In genomic region chr2:80464275-80464674, GRCh38 we compare ENCODE assay signal across 19 cellular contexts.
DNase-seq lines count a peak whose midpoint lies in the region; ATAC-seq, FAIRE-seq and TF ChIP-seq lines count a peak whose summit lies in the region.
"Had no signal": no experiment of that assay in that cellular context is flagged by ENCODE, and none has a peak within 500 bp of the region (broad histone marks: within the 10 kb centered on the region; RNA-seq: fewer than 3 reads in every experiment).

No MANE protein-coding gene starts in this region.

- peak overlapping the region; percentile 57; the same call in 1 of the 2 replicates for H3K4me2 ChIP-seq in GM12878 (ENCODE audit: control insufficient read depth, insufficient read depth)
- H3K4me2 ChIP-seq: A549; BLaER1 treated with 17β-estradiol and CSF1 and Interleukin-3, amounts not matched to agents 10 nM and 100 nM had no signal

- RAD21 ChIA-PET in GM12878 (lab: Charles Lee; ENCODE audit: unreplicated experiment) = interaction anchor here (1.0 to 21.3 kb wide), 11 partner anchors 10 to 137 kb away, joined by 3 to 556 read pairs (median 29); no protein-coding TSS in a partner anchor

- no peak overlapping the region for H3K4me3 ChIP-seq in GM12878
- H3K4me3 ChIP-seq: A549; BLaER1 treated with 17β-estradiol and CSF1 and Interleukin-3, amounts not matched to agents 10 nM and 100 nM had no signal

- no peaks in the 10 kb centered on the region for H3K9me3 ChIP-seq in GM12878 (replicated peaks; ENCODE audit: control insufficient read depth, insufficient read depth, low read length)
- H3K9me3 ChIP-seq: BLaER1 treated with 17β-estradiol and CSF1 and Interleukin-3, amounts not matched to agents 10 nM and 100 nM; Caco-2 had no signal

- H3K27ac ChIP-seq in GM12878 (ENCODE audit: control insufficient read depth, insufficient read depth) = no peak overlapping the region; the same call in 1 of the 2 replicates
- H3K27ac ChIP-seq: 22Rv1; A549; BLaER1 treated with 17β-estradiol and CSF1 and Interleukin-3, amounts not matched to agents 10 nM and 100 nM; C4-2B had no signal

- no peak for TF ChIP-seq POLR2A in GM12891 (IDR thresholded peaks at IDR 0.05; ENCODE audit: low read depth, low read length)
- no peak for TF ChIP-seq POLR2A in GM12878 (IDR thresholded peaks at IDR 0.05; ENCODE audit: low read depth, low read length)

- in situ Hi-C loops in GM12878 (cut with MboI) = no loop called here

- BruUV-seq in GM12878 (replicated peaks; lab: Mats Ljungman, UMichigan) = no TSS peak

- H3K27me3 ChIP-seq in GM12878 (replicated peaks in 1 of 2; ENCODE audit: control insufficient read depth in 2 of 2, insufficient read depth in 2 of 2, low read length in 1 of 2) = no peaks in the 10 kb centered on the region; a peak in 1 of 4 replicates
- H3K27me3 ChIP-seq: BLaER1 treated with 17β-estradiol and CSF1 and Interleukin-3, amounts not matched to agents 10 nM and 100 nM had no signal

- no peaks in the 10 kb centered on the region; the same call in 1 of the 2 replicates for H3K79me2 ChIP-seq in GM12878 (ENCODE audit: control insufficient read depth, insufficient read depth, low read length)

- intact Hi-C loops in GM12878 (cut with micrococcal nuclease; ENCODE audit: unreplicated experiment) (loop anchor here (2.0 to 10.0 kb wide), 2 partner anchors 67 to 139 kb away; no protein-coding TSS in a partner anchor), left ventricle myocardium superior (cut with micrococcal nuclease) (no loop called here)

- no peaks in the 10 kb centered on the region for H3K36me3 ChIP-seq in GM12878 (ENCODE audit: control insufficient read depth in 2 of 2, insufficient read depth in 2 of 2, low read length in 1 of 2)
- H3K36me3 ChIP-seq: BLaER1 treated with 17β-estradiol and CSF1 and Interleukin-3, amounts not matched to agents 10 nM and 100 nM had no signal

- peak in 1 of 2 experiments; percentile 20; a peak in 1 of 4 replicates for TF ChIP-seq EP300 in GM12878 (IDR thresholded peaks at IDR 0.05; ENCODE audit: borderline replicate concordance in 1 of 2, control insufficient read depth in 1 of 2, low read depth in 2 of 2, low read length in 2 of 2)

- CTCF ChIA-PET in GM12878 (lab: Yijun Ruan, JAX) = interaction anchor here (0.7 to 14.5 kb wide), 12 partner anchors 9 to 138 kb away, joined by 3 to 228 read pairs (median 6); no protein-coding TSS in a partner anchor

- H4K20me1 ChIP-seq in GM12878 (ENCODE audit: control insufficient read depth, insufficient read depth) = no peaks in the 10 kb centered on the region
- H4K20me1 ChIP-seq: BLaER1 treated with 17β-estradiol and CSF1 and Interleukin-3, amounts not matched to agents 10 nM and 100 nM had no signal

- SMC1A ChIA-PET in GM12878 (lab: Charles Lee; ENCODE audit: uncharacterized antibody, unreplicated experiment) = interaction anchor here (0.9 to 20.1 kb wide), 16 partner anchors 9 to 138 kb away, joined by 3 to 559 read pairs (median 4); no protein-coding TSS in a partner anchor

- DNase-seq in NOMO-1 treated with DMSO at 0.1 percent for 48 hours (lab: John Stamatoyannopoulos, UW; ENCODE audit: unreplicated experiment) (peak; percentile 20), NOMO-1 treated with dmso at 0.1 percent for 144 hours (lab: John Stamatoyannopoulos, UW; ENCODE audit: unreplicated experiment) (no peak), GM12891 (ENCODE audit: insufficient read length, low spot score) (no peak), GM12878 (ENCODE audit: low read depth, low spot score) (no peak), left ventricle myocardium superior (no peak)
- DNase-seq: AML-193; Caco-2; Calu3; CD4-positive, alpha-beta T cell; CD8-positive, alpha-beta T cell; DMS79 treated with DMSO at 0.1 percent for 48 hours; GF-D8 had no signal

- TF ChIP-seq CTCF in GM12878 (IDR thresholded peaks at IDR 0.05 in 2 of 3, conservative IDR thresholded peaks at IDR 0.05 in 1 of 3; ENCODE audit: control insufficient read depth in 2 of 3, extremely low read depth in 1 of 3, insufficient read depth in 1 of 3, low read depth in 3 of 3, low read length in 3 of 3) = no peak

- no peak for TF ChIP-seq RAD21 in GM12878 (IDR thresholded peaks at IDR 0.05; ENCODE audit: insufficient read depth, low read depth, low read length)

- WGBS in GM12878 (ENCODE audit: insufficient coverage, insufficient replicate concordance, low lambda C conversion rate, missing lambda C conversion rate) = 42% methylated on average over 1 of the region's 1 CpG

- H3K9ac ChIP-seq in GM12878 (ENCODE audit: control insufficient read depth, insufficient read depth, low read length) = no peak overlapping the region
- H3K9ac ChIP-seq: BLaER1 treated with 17β-estradiol and CSF1 and Interleukin-3, amounts not matched to agents 10 nM and 100 nM had no signal

- peaks cover 5% of the 10 kb centered on the region for H3K4me1 ChIP-seq in GM12878 (ENCODE audit: control insufficient read depth, insufficient read depth, low read length)
- H3K4me1 ChIP-seq: A549, Caco-2 had no signal

- POLR2A ChIA-PET in GM12878 (lab: Charles Lee) = interaction anchor here (0.6 to 19.4 kb wide), 12 partner anchors 10 to 461 kb away, joined by 3 to 319 read pairs (median 15); no protein-coding TSS in a partner anchor

- H2AFZ ChIP-seq in GM12878 (ENCODE audit: control insufficient read depth, low read depth, low read length) = no peak overlapping the region

- FAIRE-seq in GM12891 (lab: Jason Lieb, UNC) (no peak), GM12878 (lab: Jason Lieb, UNC) (no peak)
- FAIRE-seq: A549, D721Med, G401.6 had no signal

- ATAC-seq in GM12878 (peak; percentile 27), left ventricle myocardium superior (no peak), HG03139 (IDR thresholded peaks at IDR 0.05; ENCODE audit: unreplicated experiment) (no peak)
- ATAC-seq: A549; CD8-positive, alpha-beta T cell had no signal

TF ChIP-seq in GM12891, 5 proteins besides CTCF, POLR2A, EP300 and RAD21:
- no peak for TF ChIP-seq TAF1 (IDR thresholded peaks at IDR 0.05; ENCODE audit: low read depth, low read length)
- TF ChIP-seq SPI1 (IDR thresholded peaks at IDR 0.05; ENCODE audit: low read depth, low read length) = peak; percentile 31; the same call in 1 of the 2 replicates

TF ChIP-seq in GM12878, 131 proteins besides CTCF, POLR2A, EP300 and RAD21 (continues in another document):
- TF ChIP-seq, protein P1, sequence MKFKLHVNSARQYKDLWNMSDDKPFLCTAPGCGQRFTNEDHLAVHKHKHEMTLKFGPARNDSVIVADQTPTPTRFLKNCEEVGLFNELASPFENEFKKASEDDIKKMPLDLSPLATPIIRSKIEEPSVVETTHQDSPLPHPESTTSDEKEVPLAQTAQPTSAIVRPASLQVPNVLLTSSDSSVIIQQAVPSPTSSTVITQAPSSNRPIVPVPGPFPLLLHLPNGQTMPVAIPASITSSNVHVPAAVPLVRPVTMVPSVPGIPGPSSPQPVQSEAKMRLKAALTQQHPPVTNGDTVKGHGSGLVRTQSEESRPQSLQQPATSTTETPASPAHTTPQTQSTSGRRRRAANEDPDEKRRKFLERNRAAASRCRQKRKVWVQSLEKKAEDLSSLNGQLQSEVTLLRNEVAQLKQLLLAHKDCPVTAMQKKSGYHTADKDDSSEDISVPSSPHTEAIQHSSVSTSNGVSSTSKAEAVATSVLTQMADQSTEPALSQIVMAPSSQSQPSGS (IDR thresholded peaks at IDR 0.05; ENCODE audit: low read length) = no peak; the same call in 1 of the 2 replicates
- TF ChIP-seq MXI1 (IDR thresholded peaks at IDR 0.05; ENCODE audit: low read depth, low read length) (no peak), MYB (IDR thresholded peaks at IDR 0.05; ENCODE audit: borderline replicate concordance, low read depth, low read length) (no peak), SIN3A (IDR thresholded peaks at IDR 0.05; ENCODE audit: low read depth, low read length) (no peak), NRF1 (conservative IDR thresholded peaks at IDR 0.05; ENCODE audit: low read depth, low read length) (no peak), SMAD1 (IDR thresholded peaks at IDR 0.05; ENCODE audit: low read depth, partially characterized antibody) (no peak), ESRRA (IDR thresholded peaks at IDR 0.05; ENCODE audit: low read length) (no peak), TCF3 (IDR thresholded peaks at IDR 0.05; ENCODE audit: borderline replicate concordance, insufficient read depth, low read depth, low read length) (no peak), ZNF24 (IDR thresholded peaks at IDR 0.05) (peak; percentile 83; the same call in 1 of the 2 replicates), HCFC1 (IDR thresholded peaks at IDR 0.05; ENCODE audit: low read length) (no peak), IKZF2 (IDR thresholded peaks at IDR 0.05) (peak; percentile 38 to 62; a peak in 2 of 4 replicates), CHD2 (IDR thresholded peaks at IDR 0.05; ENCODE audit: borderline replicate concordance, low read depth, low read length) (no peak), TAF1 (IDR thresholded peaks at IDR 0.05; ENCODE audit: borderline replicate concordance, low read depth, low read length) (no peak), TCF7 (IDR thresholded peaks at IDR 0.05; ENCODE audit: borderline replicate concordance) (no peak), CHD4 (IDR thresholded peaks at IDR 0.05) (no peak), TCF12 (IDR thresholded peaks at IDR 0.05; ENCODE audit: low read depth, low read length) (no peak), RCOR1 (conservative IDR thresholded peaks at IDR 0.05; ENCODE audit: low read depth, low read length) (no peak), ZNF622 (IDR thresholded peaks at IDR 0.05) (no peak)
- TF ChIP-seq, protein P2, sequence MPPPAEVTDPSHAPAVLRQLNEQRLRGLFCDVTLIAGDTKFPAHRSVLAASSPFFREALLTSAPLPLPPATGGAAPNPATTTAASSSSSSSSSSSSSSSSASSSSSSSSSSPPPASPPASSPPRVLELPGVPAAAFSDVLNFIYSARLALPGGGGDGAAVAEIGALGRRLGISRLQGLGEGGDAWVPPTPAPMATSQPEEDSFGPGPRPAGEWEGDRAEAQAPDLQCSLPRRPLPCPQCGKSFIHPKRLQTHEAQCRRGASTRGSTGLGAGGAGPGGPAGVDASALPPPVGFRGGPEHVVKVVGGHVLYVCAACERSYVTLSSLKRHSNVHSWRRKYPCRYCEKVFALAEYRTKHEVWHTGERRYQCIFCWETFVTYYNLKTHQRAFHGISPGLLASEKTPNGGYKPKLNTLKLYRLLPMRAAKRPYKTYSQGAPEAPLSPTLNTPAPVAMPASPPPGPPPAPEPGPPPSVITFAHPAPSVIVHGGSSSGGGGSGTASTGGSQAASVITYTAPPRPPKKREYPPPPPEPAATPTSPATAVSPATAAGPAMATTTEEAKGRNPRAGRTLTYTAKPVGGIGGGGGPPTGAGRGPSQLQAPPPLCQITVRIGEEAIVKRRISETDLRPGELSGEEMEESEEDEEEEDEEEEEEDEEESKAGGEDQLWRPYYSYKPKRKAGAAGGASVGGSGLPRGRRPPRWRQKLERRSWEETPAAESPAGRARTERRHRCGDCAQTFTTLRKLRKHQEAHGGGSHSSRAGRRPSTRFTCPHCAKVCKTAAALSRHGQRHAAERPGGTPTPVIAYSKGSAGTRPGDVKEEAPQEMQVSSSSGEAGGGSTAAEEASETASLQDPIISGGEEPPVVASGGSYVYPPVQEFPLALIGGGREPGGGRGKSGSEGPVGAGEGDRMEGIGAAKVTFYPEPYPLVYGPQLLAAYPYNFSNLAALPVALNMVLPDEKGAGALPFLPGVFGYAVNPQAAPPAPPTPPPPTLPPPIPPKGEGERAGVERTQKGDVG (CRISPR knock-in tag; IDR thresholded peaks at IDR 0.05) = no peak
